Comparison of ENCODE assay signal across 1 cellular context in the genomic region with DNA sequence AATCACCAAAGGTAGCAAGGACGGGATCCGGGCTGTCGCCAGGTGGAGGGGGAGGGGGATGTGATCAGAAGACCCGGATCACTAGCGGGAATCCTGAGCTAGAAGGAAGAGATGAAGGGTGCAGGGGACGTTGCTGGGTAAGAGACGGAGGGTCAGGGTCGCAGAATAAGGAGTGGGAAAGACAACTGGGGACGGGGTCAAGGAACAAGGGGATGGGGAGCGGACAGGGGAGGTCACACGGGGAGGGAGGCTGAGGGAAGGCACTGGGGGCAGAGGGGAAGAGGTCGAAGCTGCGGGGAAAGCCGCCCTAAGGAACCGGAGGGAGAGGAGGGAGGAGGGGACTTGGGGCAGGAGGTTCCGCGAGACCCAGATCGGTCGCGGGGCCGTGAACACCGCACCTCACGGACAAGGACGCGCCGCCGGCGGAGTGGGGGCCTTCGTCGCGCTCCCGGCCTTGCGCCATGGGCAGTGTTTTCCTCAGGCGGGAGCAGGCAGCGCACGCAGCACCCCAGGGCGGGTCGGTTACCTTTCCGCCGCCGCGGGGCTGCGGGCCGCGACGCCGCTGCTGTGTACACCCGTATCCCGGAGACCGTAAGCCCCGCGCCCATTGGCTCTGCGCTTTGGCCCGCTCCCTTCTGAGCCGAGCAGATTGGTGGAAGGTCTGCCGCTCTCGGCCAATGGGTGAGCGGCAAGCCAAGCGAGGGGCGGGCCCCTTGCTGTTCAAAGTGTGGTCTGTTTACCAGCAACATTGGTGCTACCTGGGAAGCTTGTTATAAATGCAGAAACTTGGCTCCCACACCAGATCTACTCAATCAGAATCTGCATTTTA.
TF ChIP-seq lines count a peak whose summit lies in the region.

A gene with protein sequence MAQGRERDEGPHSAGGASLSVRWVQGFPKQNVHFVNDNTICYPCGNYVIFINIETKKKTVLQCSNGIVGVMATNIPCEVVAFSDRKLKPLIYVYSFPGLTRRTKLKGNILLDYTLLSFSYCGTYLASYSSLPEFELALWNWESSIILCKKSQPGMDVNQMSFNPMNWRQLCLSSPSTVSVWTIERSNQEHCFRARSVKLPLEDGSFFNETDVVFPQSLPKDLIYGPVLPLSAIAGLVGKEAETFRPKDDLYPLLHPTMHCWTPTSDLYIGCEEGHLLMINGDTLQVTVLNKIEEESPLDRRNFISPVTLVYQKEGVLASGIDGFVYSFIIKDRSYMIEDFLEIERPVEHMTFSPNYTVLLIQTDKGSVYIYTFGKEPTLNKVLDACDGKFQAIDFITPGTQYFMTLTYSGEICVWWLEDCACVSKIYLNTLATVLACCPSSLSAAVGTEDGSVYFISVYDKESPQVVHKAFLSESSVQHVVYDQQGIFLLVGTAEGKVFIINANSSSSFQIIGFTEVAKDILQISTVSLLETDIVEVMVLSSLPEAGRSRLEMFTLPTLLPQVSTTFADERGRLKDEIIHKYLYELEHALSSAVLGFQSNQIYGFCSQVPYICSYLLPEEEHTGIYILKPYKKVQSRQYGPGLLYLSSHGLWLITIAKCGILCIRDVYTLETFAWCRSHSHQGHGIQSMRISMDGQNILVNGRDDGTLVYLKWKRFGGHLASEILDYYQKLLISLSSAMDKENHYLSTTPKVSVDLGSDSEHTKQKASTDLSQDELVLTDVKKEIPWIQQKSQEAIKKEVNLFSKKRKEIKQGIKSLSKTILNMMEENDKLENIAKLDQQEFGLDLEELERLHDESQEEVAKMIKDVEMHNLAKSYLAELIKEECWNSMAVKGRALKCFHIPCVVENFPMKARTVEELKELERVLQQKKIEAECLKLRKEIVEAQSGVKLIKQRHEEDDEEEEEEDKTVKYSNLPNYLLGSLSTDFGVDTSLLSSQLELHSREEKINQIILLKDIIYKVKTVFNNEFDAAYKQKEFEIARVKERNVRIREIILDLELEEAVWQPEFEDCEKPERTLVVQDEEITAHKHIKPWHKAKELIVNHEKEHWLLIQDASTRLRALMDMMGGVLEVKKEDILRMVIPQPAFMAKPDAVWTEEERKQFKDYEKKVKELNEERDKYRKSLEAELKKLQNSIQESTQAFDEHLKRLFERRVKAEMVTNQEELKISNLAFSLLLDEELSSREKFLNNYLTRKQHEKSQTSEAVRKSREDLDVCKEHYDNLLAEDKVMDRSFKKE (N-terminal part only) (minus strand): TSS at position 581 of the 829 bp plus-strand sequence. CDS start 118 bp downstream, at position 463.

TF ChIP-seq in GM12878, 131 proteins besides CTCF, POLR2A, EP300 and RAD21 (continued from another document and continues in another):
- TF ChIP-seq ESRRA (IDR thresholded peaks at IDR 0.05; ENCODE audit: low read length), result no peak
- TF ChIP-seq, protein P1, sequence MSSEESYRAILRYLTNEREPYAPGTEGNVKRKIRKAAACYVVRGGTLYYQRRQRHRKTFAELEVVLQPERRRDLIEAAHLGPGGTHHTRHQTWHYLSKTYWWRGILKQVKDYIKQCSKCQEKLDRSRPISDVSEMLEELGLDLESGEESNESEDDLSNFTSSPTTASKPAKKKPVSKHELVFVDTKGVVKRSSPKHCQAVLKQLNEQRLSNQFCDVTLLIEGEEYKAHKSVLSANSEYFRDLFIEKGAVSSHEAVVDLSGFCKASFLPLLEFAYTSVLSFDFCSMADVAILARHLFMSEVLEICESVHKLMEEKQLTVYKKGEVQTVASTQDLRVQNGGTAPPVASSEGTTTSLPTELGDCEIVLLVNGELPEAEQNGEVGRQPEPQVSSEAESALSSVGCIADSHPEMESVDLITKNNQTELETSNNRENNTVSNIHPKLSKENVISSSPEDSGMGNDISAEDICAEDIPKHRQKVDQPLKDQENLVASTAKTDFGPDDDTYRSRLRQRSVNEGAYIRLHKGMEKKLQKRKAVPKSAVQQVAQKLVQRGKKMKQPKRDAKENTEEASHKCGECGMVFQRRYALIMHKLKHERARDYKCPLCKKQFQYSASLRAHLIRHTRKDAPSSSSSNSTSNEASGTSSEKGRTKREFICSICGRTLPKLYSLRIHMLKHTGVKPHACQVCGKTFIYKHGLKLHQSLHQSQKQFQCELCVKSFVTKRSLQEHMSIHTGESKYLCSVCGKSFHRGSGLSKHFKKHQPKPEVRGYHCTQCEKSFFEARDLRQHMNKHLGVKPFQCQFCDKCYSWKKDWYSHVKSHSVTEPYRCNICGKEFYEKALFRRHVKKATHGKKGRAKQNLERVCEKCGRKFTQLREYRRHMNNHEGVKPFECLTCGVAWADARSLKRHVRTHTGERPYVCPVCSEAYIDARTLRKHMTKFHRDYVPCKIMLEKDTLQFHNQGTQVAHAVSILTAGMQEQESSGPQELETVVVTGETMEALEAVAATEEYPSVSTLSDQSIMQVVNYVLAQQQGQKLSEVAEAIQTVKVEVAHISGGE (CRISPR knock-in tag; IDR thresholded peaks at IDR 0.05), result no peak
- TF ChIP-seq POLR2AphosphoS5 (IDR thresholded peaks at IDR 0.05; ENCODE audit: low read length), result no peak
- TF ChIP-seq, protein P2, sequence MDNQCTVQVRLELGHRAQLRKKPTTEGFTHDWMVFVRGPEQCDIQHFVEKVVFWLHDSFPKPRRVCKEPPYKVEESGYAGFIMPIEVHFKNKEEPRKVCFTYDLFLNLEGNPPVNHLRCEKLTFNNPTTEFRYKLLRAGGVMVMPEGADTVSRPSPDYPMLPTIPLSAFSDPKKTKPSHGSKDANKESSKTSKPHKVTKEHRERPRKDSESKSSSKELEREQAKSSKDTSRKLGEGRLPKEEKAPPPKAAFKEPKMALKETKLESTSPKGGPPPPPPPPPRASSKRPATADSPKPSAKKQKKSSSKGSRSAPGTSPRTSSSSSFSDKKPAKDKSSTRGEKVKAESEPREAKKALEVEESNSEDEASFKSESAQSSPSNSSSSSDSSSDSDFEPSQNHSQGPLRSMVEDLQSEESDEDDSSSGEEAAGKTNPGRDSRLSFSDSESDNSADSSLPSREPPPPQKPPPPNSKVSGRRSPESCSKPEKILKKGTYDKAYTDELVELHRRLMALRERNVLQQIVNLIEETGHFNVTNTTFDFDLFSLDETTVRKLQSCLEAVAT (IDR thresholded peaks at IDR 0.05), result no peak
- TF ChIP-seq BCL11A (IDR thresholded peaks at IDR 0.05; ENCODE audit: low read depth, low read length), result no peak
- TF ChIP-seq MEF2A (IDR thresholded peaks at IDR 0.05; ENCODE audit: insufficient read depth, low read depth, low read length), result no peak
- no peak for TF ChIP-seq TCF7 (IDR thresholded peaks at IDR 0.05; ENCODE audit: borderline replicate concordance)
- no peak for TF ChIP-seq TCF3 (IDR thresholded peaks at IDR 0.05; ENCODE audit: borderline replicate concordance, insufficient read depth, low read depth, low read length)
- TF ChIP-seq NBN (IDR thresholded peaks at IDR 0.05), result no peak
- TF ChIP-seq SREBF1 (IDR thresholded peaks at IDR 0.05; ENCODE audit: low read length), result no peak
- TF ChIP-seq, protein P3, sequence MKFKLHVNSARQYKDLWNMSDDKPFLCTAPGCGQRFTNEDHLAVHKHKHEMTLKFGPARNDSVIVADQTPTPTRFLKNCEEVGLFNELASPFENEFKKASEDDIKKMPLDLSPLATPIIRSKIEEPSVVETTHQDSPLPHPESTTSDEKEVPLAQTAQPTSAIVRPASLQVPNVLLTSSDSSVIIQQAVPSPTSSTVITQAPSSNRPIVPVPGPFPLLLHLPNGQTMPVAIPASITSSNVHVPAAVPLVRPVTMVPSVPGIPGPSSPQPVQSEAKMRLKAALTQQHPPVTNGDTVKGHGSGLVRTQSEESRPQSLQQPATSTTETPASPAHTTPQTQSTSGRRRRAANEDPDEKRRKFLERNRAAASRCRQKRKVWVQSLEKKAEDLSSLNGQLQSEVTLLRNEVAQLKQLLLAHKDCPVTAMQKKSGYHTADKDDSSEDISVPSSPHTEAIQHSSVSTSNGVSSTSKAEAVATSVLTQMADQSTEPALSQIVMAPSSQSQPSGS (IDR thresholded peaks at IDR 0.05; ENCODE audit: low read length), result no peak
- peak; percentile 92 for TF ChIP-seq SIN3A (IDR thresholded peaks at IDR 0.05; ENCODE audit: low read depth, low read length)
- TF ChIP-seq RFX5 (IDR thresholded peaks at IDR 0.05; ENCODE audit: low read depth, low read length), result no peak
- no peak for TF ChIP-seq PAX8 (IDR thresholded peaks at IDR 0.05)
- no peak for TF ChIP-seq POU2F2 (IDR thresholded peaks at IDR 0.05; ENCODE audit: borderline replicate concordance, low read depth, low read length)
- no peak for TF ChIP-seq JUND (IDR thresholded peaks at IDR 0.05; ENCODE audit: low read depth, low read length)
- TF ChIP-seq, protein P4, sequence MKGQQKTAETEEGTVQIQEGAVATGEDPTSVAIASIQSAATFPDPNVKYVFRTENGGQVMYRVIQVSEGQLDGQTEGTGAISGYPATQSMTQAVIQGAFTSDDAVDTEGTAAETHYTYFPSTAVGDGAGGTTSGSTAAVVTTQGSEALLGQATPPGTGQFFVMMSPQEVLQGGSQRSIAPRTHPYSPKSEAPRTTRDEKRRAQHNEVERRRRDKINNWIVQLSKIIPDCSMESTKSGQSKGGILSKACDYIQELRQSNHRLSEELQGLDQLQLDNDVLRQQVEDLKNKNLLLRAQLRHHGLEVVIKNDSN (IDR thresholded peaks at IDR 0.05; ENCODE audit: borderline replicate concordance, extremely low read length, insufficient read depth, low read depth, low read length), result no peak
- TF ChIP-seq YBX1 (IDR thresholded peaks at IDR 0.05), result no peak
- TF ChIP-seq, protein P5, sequence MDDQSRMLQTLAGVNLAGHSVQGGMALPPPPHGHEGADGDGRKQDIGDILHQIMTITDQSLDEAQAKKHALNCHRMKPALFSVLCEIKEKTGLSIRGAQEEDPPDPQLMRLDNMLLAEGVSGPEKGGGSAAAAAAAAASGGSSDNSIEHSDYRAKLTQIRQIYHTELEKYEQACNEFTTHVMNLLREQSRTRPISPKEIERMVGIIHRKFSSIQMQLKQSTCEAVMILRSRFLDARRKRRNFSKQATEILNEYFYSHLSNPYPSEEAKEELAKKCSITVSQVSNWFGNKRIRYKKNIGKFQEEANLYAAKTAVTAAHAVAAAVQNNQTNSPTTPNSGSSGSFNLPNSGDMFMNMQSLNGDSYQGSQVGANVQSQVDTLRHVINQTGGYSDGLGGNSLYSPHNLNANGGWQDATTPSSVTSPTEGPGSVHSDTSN (IDR thresholded peaks at IDR 0.05; ENCODE audit: insufficient replicate concordance, low read depth, low read length), result no peak
- TF ChIP-seq CHD2 (IDR thresholded peaks at IDR 0.05; ENCODE audit: borderline replicate concordance, low read depth, low read length), result peak; percentile 93
- peak; percentile 45; the same call in 1 of the 2 replicates for TF ChIP-seq FOXK2 (IDR thresholded peaks at IDR 0.05)
- TF ChIP-seq CREM (IDR thresholded peaks at IDR 0.05; ENCODE audit: low read depth), result peak; percentile 45; the same call in 1 of the 2 replicates
- no peak for TF ChIP-seq CEBPB (IDR thresholded peaks at IDR 0.05; ENCODE audit: borderline replicate concordance in 1 of 2, low read depth in 2 of 2, low read length in 2 of 2)
- no peak for TF ChIP-seq CBX3 (IDR thresholded peaks at IDR 0.05; ENCODE audit: borderline replicate concordance, low read depth)
- TF ChIP-seq ZNF24 (IDR thresholded peaks at IDR 0.05), result no peak
- TF ChIP-seq CREB1 (IDR thresholded peaks at IDR 0.05; ENCODE audit: low read depth), result peak; percentile 44; the same call in 1 of the 2 replicates
- no peak for TF ChIP-seq TCF12 (IDR thresholded peaks at IDR 0.05; ENCODE audit: low read depth, low read length)
- TF ChIP-seq ZNF207 (IDR thresholded peaks at IDR 0.05; ENCODE audit: borderline replicate concordance), result peak; percentile 58; the same call in 1 of the 2 replicates
- no peak for TF ChIP-seq ATF7 (IDR thresholded peaks at IDR 0.05; ENCODE audit: low read depth)
- TF ChIP-seq WRNIP1 (IDR thresholded peaks at IDR 0.05; ENCODE audit: borderline replicate concordance, low read depth, low read length), result no peak
- TF ChIP-seq RB1 (IDR thresholded peaks at IDR 0.05; ENCODE audit: borderline replicate concordance), result 0 out of 2 replicates have a peak, but pooled peaks have one; percentile 61
- TF ChIP-seq ASH2L (IDR thresholded peaks at IDR 0.05; ENCODE audit: borderline replicate concordance, low read depth), result no peak
- TF ChIP-seq STAT1 (conservative IDR thresholded peaks at IDR 0.05), result no peak
- TF ChIP-seq GABPA (IDR thresholded peaks at IDR 0.05; ENCODE audit: low read depth), result no peak
- TF ChIP-seq BMI1 (IDR thresholded peaks at IDR 0.05; ENCODE audit: borderline replicate concordance), result peak; percentile 95
- TF ChIP-seq SRF (IDR thresholded peaks at IDR 0.05; ENCODE audit: low read depth in 2 of 2, low read length in 2 of 2), result no peak
- TF ChIP-seq, protein P6, sequence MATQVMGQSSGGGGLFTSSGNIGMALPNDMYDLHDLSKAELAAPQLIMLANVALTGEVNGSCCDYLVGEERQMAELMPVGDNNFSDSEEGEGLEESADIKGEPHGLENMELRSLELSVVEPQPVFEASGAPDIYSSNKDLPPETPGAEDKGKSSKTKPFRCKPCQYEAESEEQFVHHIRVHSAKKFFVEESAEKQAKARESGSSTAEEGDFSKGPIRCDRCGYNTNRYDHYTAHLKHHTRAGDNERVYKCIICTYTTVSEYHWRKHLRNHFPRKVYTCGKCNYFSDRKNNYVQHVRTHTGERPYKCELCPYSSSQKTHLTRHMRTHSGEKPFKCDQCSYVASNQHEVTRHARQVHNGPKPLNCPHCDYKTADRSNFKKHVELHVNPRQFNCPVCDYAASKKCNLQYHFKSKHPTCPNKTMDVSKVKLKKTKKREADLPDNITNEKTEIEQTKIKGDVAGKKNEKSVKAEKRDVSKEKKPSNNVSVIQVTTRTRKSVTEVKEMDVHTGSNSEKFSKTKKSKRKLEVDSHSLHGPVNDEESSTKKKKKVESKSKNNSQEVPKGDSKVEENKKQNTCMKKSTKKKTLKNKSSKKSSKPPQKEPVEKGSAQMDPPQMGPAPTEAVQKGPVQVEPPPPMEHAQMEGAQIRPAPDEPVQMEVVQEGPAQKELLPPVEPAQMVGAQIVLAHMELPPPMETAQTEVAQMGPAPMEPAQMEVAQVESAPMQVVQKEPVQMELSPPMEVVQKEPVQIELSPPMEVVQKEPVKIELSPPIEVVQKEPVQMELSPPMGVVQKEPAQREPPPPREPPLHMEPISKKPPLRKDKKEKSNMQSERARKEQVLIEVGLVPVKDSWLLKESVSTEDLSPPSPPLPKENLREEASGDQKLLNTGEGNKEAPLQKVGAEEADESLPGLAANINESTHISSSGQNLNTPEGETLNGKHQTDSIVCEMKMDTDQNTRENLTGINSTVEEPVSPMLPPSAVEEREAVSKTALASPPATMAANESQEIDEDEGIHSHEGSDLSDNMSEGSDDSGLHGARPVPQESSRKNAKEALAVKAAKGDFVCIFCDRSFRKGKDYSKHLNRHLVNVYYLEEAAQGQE (IDR thresholded peaks at IDR 0.05; ENCODE audit: low read depth, low read length), result no peak
- TF ChIP-seq STAT3 (IDR thresholded peaks at IDR 0.05; ENCODE audit: low read depth, low read length), result no peak
- no peak for TF ChIP-seq SREBF2 (IDR thresholded peaks at IDR 0.05; ENCODE audit: low read length)
- TF ChIP-seq MTA3 (IDR thresholded peaks at IDR 0.05; ENCODE audit: borderline replicate concordance, low read length), result no peak
- 0 out of 2 replicates have a peak, but pooled peaks have one; percentile 38 for TF ChIP-seq DPF2 (IDR thresholded peaks at IDR 0.05)
